ENCODE assay signal across 12 cellular contexts in genomic region chr2:220224711-220225519, GRCh38.
DNase-seq lines count a peak whose midpoint lies in the region; ATAC-seq, FAIRE-seq and TF ChIP-seq lines count a peak whose summit lies in the region.
"Had no signal": no experiment of that assay in that cellular context is flagged by ENCODE, and none has a peak within 500 bp of the region (broad histone marks: within the 10 kb centered on the region; RNA-seq: fewer than 3 reads in every experiment).

No MANE protein-coding gene starts in this region.

- peak; percentile 84 for FAIRE-seq in RCC 7860 (lab: Jason Lieb, UNC)

- CTCF ChIA-PET in activated naive CD4-positive, alpha-beta T cell treated with anti-CD3 and anti-CD28 coated beads, Interleukin-2, amount 10 ng/mL, durations not matched to agents 7 days and 5 days (lab: Charles Lee), result no interaction called here

- H3K4me1 Mint-ChIP-seq in activated naive CD4-positive, alpha-beta T cell treated with anti-CD3 and anti-CD28 coated beads, Interleukin-2, amount 10 ng/mL, durations not matched to agents 7 days and 5 days, result no peaks in the 10 kb centered on the region
- H3K4me1 Mint-ChIP-seq: immature natural killer cell had no signal

- no peak for TF ChIP-seq CTCF in fibroblast of lung (conservative IDR thresholded peaks at IDR 0.05 in 1 of 2, IDR thresholded peaks at IDR 0.05 in 1 of 2; ENCODE audit: low read depth in 1 of 2, low read length in 2 of 2)

- no peaks in the 10 kb centered on the region for H4K20me1 ChIP-seq in fibroblast of lung (ENCODE audit: control insufficient read depth, extremely low read depth, insufficient read depth, low read length)

- H3K9me3 Mint-ChIP-seq in activated naive CD4-positive, alpha-beta T cell treated with anti-CD3 and anti-CD28 coated beads, Interleukin-2, amount 10 ng/mL, durations not matched to agents 7 days and 5 days, result no peaks in the 10 kb centered on the region
- H3K9me3 Mint-ChIP-seq: T-helper 2 cell treated with Interferon-gamma antibody and Interleukin-4, amounts not matched to agents 5 μg/mL and 100 μg/mL, for 36 hours had no signal

- peaks cover 25% of the 10 kb centered on the region for H3K4me1 ChIP-seq in fibroblast of lung (ENCODE audit: control insufficient read depth, extremely low read depth, insufficient read depth, low read length)

- no peaks in the 10 kb centered on the region for H3K27me3 ChIP-seq in fibroblast of lung (ENCODE audit: control insufficient read depth, insufficient read depth, low read length)

- no peak overlapping the region for H3K27ac ChIP-seq in fibroblast of lung (ENCODE audit: insufficient read depth, low read length)

- no peaks in the 10 kb centered on the region for H3K36me3 Mint-ChIP-seq in activated naive CD4-positive, alpha-beta T cell treated with anti-CD3 and anti-CD28 coated beads, Interleukin-2, amount 10 ng/mL, durations not matched to agents 7 days and 5 days
- H3K36me3 Mint-ChIP-seq: immature natural killer cell; natural killer cell treated with Interleukin-12 subunit alpha and Interleukin-12 subunit beta and Interleukin-15 and Interleukin-18, amount 100 ng/mL, for 72 hours had no signal

- no peak overlapping the region for H2AFZ ChIP-seq in fibroblast of lung (ENCODE audit: low read length)

- H3K27me3 Mint-ChIP-seq in activated naive CD4-positive, alpha-beta T cell treated with anti-CD3 and anti-CD28 coated beads, Interleukin-2, amount 10 ng/mL, durations not matched to agents 7 days and 5 days, result no peaks in the 10 kb centered on the region
- H3K27me3 Mint-ChIP-seq: natural killer cell treated with Interleukin-12 subunit alpha and Interleukin-12 subunit beta and Interleukin-15 and Interleukin-18, amount 100 ng/mL, for 72 hours had no signal

- H3K36me3 ChIP-seq in fibroblast of lung (ENCODE audit: control insufficient read depth, insufficient read depth, low read length), result no peaks in the 10 kb centered on the region

- H3K4me2 ChIP-seq in fibroblast of lung (ENCODE audit: extremely low read depth, insufficient read depth, low read length), result no peak overlapping the region

- DNase-seq in ELR (ENCODE audit: low read depth) (peak; percentile 98), RCC 7860 (ENCODE audit: low spot score) (peak; percentile 85), fibroblast of lung (ENCODE audit: low read depth in 2 of 2) (peak; percentile 90 to 93), renal cortical epithelial cell (ENCODE audit: low read depth) (peak; percentile 97)
- DNase-seq in activated T-cell treated with anti-CD3 and anti-CD28 coated beads, Interleukin-2, amount 50 U/mL, for 48 hours, result no peak
- no peak for DNase-seq in activated naive CD4-positive, alpha-beta T cell treated with anti-CD3 and anti-CD28 coated beads, Interleukin-2, amount 10 ng/mL, durations not matched to agents 7 days and 5 days
- DNase-seq: activated CD8-positive, alpha-beta memory T cell treated with anti-CD3 and anti-CD28 coated beads for 24 hours; immature natural killer cell had no signal

- H3K27ac Mint-ChIP-seq in activated naive CD4-positive, alpha-beta T cell treated with anti-CD3 and anti-CD28 coated beads, Interleukin-2, amount 10 ng/mL, durations not matched to agents 7 days and 5 days, result no peak overlapping the region
- H3K27ac Mint-ChIP-seq: immature natural killer cell; natural killer cell treated with Interleukin-12 subunit alpha and Interleukin-12 subunit beta and Interleukin-15 and Interleukin-18, amount 100 ng/mL, for 72 hours; T-helper 2 cell treated with Interferon-gamma antibody and Interleukin-4, amounts not matched to agents 5 μg/mL and 100 μg/mL, for 36 hours had no signal

- no peak overlapping the region for H3K9ac ChIP-seq in fibroblast of lung (ENCODE audit: insufficient read depth, low read length)

- H3K4me3 Mint-ChIP-seq in activated naive CD4-positive, alpha-beta T cell treated with anti-CD3 and anti-CD28 coated beads, Interleukin-2, amount 10 ng/mL, durations not matched to agents 7 days and 5 days, result no peak overlapping the region
- H3K4me3 Mint-ChIP-seq: immature natural killer cell; natural killer cell treated with Interleukin-12 subunit alpha and Interleukin-12 subunit beta and Interleukin-15 and Interleukin-18, amount 100 ng/mL, for 72 hours; T-helper 2 cell treated with Interferon-gamma antibody and Interleukin-4, amounts not matched to agents 5 μg/mL and 100 μg/mL, for 36 hours had no signal

- H3K4me3 ChIP-seq in fibroblast of lung (replicated peaks in 1 of 4; ENCODE audit: control extremely low read depth in 1 of 4, insufficient read depth in 1 of 4, low read depth in 3 of 4, low read length in 4 of 4), result no peak overlapping the region

- no peaks in the 10 kb centered on the region for H3K9me3 ChIP-seq in fibroblast of lung (ENCODE audit: control insufficient read depth, insufficient read depth, low read depth, low read length)

- H3K79me2 ChIP-seq in fibroblast of lung (ENCODE audit: control insufficient read depth, insufficient read depth, low read length), result no peaks in the 10 kb centered on the region

- no peak for ATAC-seq in HG03439 (IDR thresholded peaks at IDR 0.05; ENCODE audit: unreplicated experiment)
- no peak for ATAC-seq in HG03460 (IDR thresholded peaks at IDR 0.05; ENCODE audit: unreplicated experiment)
- ATAC-seq: natural killer cell treated with Interleukin-12 subunit alpha and Interleukin-12 subunit beta and Interleukin-15 and Interleukin-18, amount 100 ng/mL, for 72 hours had no signal

Comparison
In these comparisons a context has a peak if more than half of its experiments do, and no peak if none do; other contexts are left out.
1. DNase-seq: peak in ELR (single experiment), RCC 7860 (single experiment), fibroblast of lung (2 of 2) and renal cortical epithelial cell (single experiment); none in activated T-cell treated with anti-CD3 and anti-CD28 coated beads, Interleukin-2, amount 50 U/mL, for 48 hours (0 of 2) and activated naive CD4-positive, alpha-beta T cell treated with anti-CD3 and anti-CD28 coated beads, Interleukin-2, amount 10 ng/mL, durations not matched to agents 7 days and 5 days (single experiment).